In the genomic region with DNA sequence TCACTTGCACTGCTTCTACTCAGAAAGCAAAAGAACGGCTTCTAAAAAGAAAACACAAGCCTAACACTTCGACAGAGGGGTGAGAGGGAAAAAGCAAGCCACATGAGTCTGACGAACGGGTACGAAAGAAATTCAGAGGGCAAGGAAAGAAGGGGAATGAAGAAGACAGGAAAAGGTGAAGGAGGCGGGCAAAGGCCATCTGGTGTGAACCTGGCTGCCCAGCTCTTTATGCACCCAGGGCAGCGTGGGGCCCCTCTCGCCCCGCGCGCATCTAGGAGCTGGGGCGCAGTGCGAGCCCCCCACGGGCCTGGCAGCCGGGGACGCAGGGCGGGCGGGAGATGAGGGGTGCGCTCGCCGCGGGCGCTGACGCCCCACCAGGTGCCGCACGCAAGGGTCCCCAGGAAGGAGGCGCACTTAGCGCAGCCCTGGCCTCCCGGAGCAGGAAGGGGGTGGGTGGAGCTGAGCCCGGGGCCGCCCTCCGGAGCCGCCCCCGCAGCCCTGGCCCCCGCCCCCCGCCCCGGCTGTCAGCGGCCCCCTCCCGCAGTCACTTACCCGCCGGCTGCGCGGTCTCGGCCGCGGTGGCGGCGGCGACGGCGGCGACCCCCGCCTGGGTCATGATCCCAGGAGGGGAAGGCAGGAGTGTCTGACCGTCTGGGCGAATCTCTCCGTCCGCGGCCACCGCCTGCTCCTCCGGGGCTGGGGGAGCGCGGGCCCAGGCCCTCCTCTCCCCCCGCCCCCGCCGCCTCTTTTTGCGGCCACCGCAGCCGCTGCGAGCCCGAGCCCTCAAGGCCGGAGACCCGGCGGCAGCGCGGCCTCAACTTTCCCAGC, we compare ENCODE assay signal across 8 cellular contexts. TPM values are rescaled to one million over a fixed set of nuclear protein-coding genes. Genes with fewer than 3 reads are reported as not detected.
A peak's percentile ranks its signal among the peaks of the same experiment; 100 is the strongest.
DNase-seq lines count a peak whose midpoint lies in the region; ATAC-seq and TF ChIP-seq lines count a peak whose summit lies in the region.

A gene with protein sequence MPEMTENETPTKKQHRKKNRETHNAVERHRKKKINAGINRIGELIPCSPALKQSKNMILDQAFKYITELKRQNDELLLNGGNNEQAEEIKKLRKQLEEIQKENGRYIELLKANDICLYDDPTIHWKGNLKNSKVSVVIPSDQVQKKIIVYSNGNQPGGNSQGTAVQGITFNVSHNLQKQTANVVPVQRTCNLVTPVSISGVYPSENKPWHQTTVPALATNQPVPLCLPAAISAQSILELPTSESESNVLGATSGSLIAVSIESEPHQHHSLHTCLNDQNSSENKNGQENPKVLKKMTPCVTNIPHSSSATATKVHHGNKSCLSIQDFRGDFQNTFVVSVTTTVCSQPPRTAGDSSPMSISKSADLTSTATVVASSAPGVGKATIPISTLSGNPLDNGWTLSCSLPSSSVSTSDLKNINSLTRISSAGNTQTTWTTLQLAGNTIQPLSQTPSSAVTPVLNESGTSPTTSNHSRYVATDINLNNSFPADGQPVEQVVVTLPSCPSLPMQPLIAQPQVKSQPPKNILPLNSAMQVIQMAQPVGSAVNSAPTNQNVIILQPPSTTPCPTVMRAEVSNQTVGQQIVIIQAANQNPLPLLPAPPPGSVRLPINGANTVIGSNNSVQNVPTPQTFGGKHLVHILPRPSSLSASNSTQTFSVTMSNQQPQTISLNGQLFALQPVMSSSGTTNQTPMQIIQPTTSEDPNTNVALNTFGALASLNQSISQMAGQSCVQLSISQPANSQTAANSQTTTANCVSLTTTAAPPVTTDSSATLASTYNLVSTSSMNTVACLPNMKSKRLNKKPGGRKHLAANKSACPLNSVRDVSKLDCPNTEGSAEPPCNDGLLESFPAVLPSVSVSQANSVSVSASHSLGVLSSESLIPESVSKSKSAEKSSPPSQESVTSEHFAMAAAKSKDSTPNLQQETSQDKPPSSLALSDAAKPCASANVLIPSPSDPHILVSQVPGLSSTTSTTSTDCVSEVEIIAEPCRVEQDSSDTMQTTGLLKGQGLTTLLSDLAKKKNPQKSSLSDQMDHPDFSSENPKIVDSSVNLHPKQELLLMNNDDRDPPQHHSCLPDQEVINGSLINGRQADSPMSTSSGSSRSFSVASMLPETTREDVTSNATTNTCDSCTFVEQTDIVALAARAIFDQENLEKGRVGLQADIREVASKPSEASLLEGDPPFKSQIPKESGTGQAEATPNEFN (N-terminal part only) (minus strand): TSS at position 825 of the 828 bp plus-strand sequence. CDS start 21,764 bp downstream, outside the sequence.

- H3K4me3 Mint-ChIP-seq in nephron progenitor cell = peak within 1 kb of the TSS; percentile 100
- H3K4me3 Mint-ChIP-seq in stimulated activated naive CD8-positive, alpha-beta T cell treated with anti-CD3 and anti-CD28 coated beads, Interleukin-15, amount 100 ng/mL, for 72 hours = peak within 1 kb of the TSS; percentile 93 to 98

- H3K27me3 Mint-ChIP-seq in nephron progenitor cell (ENCODE audit: low read depth, poor library complexity) = peaks cover 9% of the 10 kb centered on the region
- H3K27me3 Mint-ChIP-seq in stimulated activated naive CD8-positive, alpha-beta T cell treated with anti-CD3 and anti-CD28 coated beads, Interleukin-15, amount 100 ng/mL, for 72 hours = no peaks in the 10 kb centered on the region

- H3K27ac ChIP-seq in Peyer's patch = peak within 1 kb of the TSS; percentile 98 to 100 (median 99)

- H3K36me3 Mint-ChIP-seq in nephron progenitor cell (ENCODE audit: low read depth) = peaks cover 8% of the 10 kb centered on the region

- H3K4me3 ChIP-seq in Peyer's patch (peak within 1 kb of the TSS; percentile 86 to 94 (median 93)), fibroblast of pulmonary artery (replicated peaks; ENCODE audit: low read depth, low read length) (peak within 1 kb of the TSS; percentile 72)

- H3K27me3 ChIP-seq in Peyer's patch = no peaks in the 10 kb centered on the region

- peaks cover 0 to 32% (median 3%) of the 10 kb centered on the region in 4 donors for H3K4me1 ChIP-seq in Peyer's patch

- DNase-seq in COR-L47 (lab: John Stamatoyannopoulos, UW) (peak; percentile 81), HK-2 (ENCODE audit: unreplicated experiment) (peak; percentile 77), Peyer's patch (peak; percentile 80 to 92 (median 88)), activated T-helper 1 cell treated with Interleukin-2 at 50 U/mL for 16 hours (ENCODE audit: low read depth) (peak; percentile 76), fibroblast of pulmonary artery (ENCODE audit: low read depth) (peak; percentile 56), nephron progenitor cell (peak; percentile 74)
- peak; percentile 82 to 85 for DNase-seq in stimulated activated naive CD8-positive, alpha-beta T cell treated with anti-CD3 and anti-CD28 coated beads, Interleukin-15, amount 100 ng/mL, for 72 hours

- peak in 1 of 6 experiments; percentile 12 for TF ChIP-seq CTCF in Peyer's patch (IDR thresholded peaks at IDR 0.05)
- TF ChIP-seq CTCF in fibroblast of pulmonary artery (IDR thresholded peaks at IDR 0.05; ENCODE audit: low read length, missing control alignments) = no peak
- TF ChIP-seq CTCF in nephron progenitor cell (IDR thresholded peaks at IDR 0.05) = no peak

- peaks cover 25% of the 10 kb centered on the region for H3K4me1 Mint-ChIP-seq in nephron progenitor cell
- H3K4me1 Mint-ChIP-seq in stimulated activated naive CD8-positive, alpha-beta T cell treated with anti-CD3 and anti-CD28 coated beads, Interleukin-15, amount 100 ng/mL, for 72 hours = peaks cover 16% of the 10 kb centered on the region

- H3K36me3 ChIP-seq in Peyer's patch = no peaks in the 10 kb centered on the region

- ATAC-seq in GM19463 (IDR thresholded peaks at IDR 0.05; ENCODE audit: unreplicated experiment) = peak; percentile 55
- ATAC-seq in stimulated activated naive CD8-positive, alpha-beta T cell treated with anti-CD3 and anti-CD28 coated beads, Interleukin-15, amount 100 ng/mL, for 72 hours = peak; percentile 82

- TF ChIP-seq POLR2A in Peyer's patch (IDR thresholded peaks at IDR 0.05) = peak; percentile 23 to 38

- no peaks in the 10 kb centered on the region for H3K9me3 Mint-ChIP-seq in nephron progenitor cell
- no peaks in the 10 kb centered on the region for H3K9me3 Mint-ChIP-seq in stimulated activated naive CD8-positive, alpha-beta T cell treated with anti-CD3 and anti-CD28 coated beads, Interleukin-15, amount 100 ng/mL, for 72 hours

- H3K9me3 ChIP-seq in Peyer's patch = no peaks in the 10 kb centered on the region

- H3K27ac Mint-ChIP-seq in nephron progenitor cell = peak within 1 kb of the TSS; percentile 100
- peak within 1 kb of the TSS; percentile 97 to 99 for H3K27ac Mint-ChIP-seq in stimulated activated naive CD8-positive, alpha-beta T cell treated with anti-CD3 and anti-CD28 coated beads, Interleukin-15, amount 100 ng/mL, for 72 hours

RNA-seq across cellular contexts. Expression of the gene that starts here (rescaled TPM):
- 10 to 100 TPM; 20.6 to 42.2 (median 32.5) TPM for total RNA-seq in Peyer's patch

Comparison
In these comparisons a context has a peak if more than half of its experiments do, and no peak if none do; other contexts are left out.
1. Peak in every context shown above with its lines: DNase-seq, ATAC-seq, H3K4me3 ChIP-seq and H3K27ac ChIP-seq.